In genomic region chr7:123735539-123735938, GRCh38 we compare ENCODE assay signal across 29 cellular contexts.
"Had no signal": no experiment of that assay in that cellular context is flagged by ENCODE, and none has a peak within 500 bp of the region (broad histone marks: within the 10 kb centered on the region; RNA-seq: fewer than 3 reads in every experiment).

No MANE protein-coding gene starts in this region.

- H3K36me3 ChIP-seq: cardiac muscle cell, WERI-Rb-1 had no signal

- H3K9ac ChIP-seq: KMS-11 had no signal

- H3K4me3 ChIP-seq: cardiac muscle cell, SJCRH30, SK-N-MC had no signal

- H3K4me1 ChIP-seq: SJCRH30 had no signal

- DNase-seq: activated CD4-positive, alpha-beta T cell treated with anti-CD3 and anti-CD28 coated beads, Interleukin-2, amount 10 ng/mL, durations not matched to agents 24 days and 14 days; activated CD4-positive, alpha-beta T cell treated with anti-CD3 and anti-CD28 coated beads, Interleukin-2, amount 50 U/mL, for 4 hours; activated CD8-positive, alpha-beta T cell treated with anti-CD3 and anti-CD28 coated beads for 36 hours; activated gamma-delta T cell treated with Interleukin-2 at 50 U/mL for 16 hours; activated naive CD4-positive, alpha-beta T cell treated with anti-CD3 and anti-CD28 coated beads, Interleukin-2, amount 10 ng/mL, durations not matched to agents 7 days and 5 days; activated naive CD8-positive, alpha-beta T cell treated with anti-CD3 and anti-CD28 coated beads for 36 hours; activated T-cell treated with anti-CD3 and anti-CD28 coated beads, Interleukin-2, amount 50 U/mL, for 1 hour; amniotic stem cell; aorta; NCI-H1092 treated with DMSO at 0.1 percent for 48 hours; NCI-H1417; NCI-H187; NCI-H2029 treated with DMSO at 0.1 percent for 48 hours; NCI-H2107; NCI-H2171; NCI-H510A; NCI-H526; NCI-H748 treated with DMSO at 0.1 percent for 48 hours; NK-92 treated with Interleukin-12 subunit alpha and Interleukin-12 subunit beta, amount 100 ng/mL, for 24 hours; OCI-M1; SHP77; SJCRH30; T1000; WERI-Rb-1 had no signal

- H3K27ac ChIP-seq: cardiac muscle cell, KMS-11, SJCRH30, SK-N-MC, WERI-Rb-1 had no signal

- H3K4me3 Mint-ChIP-seq: activated CD4-positive, alpha-beta T cell treated with anti-CD3 and anti-CD28 coated beads, Interleukin-2, amount 10 ng/mL, durations not matched to agents 24 days and 14 days; activated CD8-positive, alpha-beta T cell treated with anti-CD3 and anti-CD28 coated beads for 36 hours; activated naive CD4-positive, alpha-beta T cell treated with anti-CD3 and anti-CD28 coated beads, Interleukin-2, amount 10 ng/mL, durations not matched to agents 7 days and 5 days; activated naive CD8-positive, alpha-beta T cell treated with anti-CD3 and anti-CD28 coated beads for 36 hours; central memory CD8-positive, alpha-beta T cell had no signal

- ATAC-seq: activated CD8-positive, alpha-beta T cell treated with anti-CD3 and anti-CD28 coated beads for 36 hours had no signal

- H3K4me2 ChIP-seq: KMS-11 had no signal

- H3K27ac Mint-ChIP-seq: activated CD4-positive, alpha-beta T cell treated with anti-CD3 and anti-CD28 coated beads, Interleukin-2, amount 10 ng/mL, durations not matched to agents 24 days and 14 days; activated CD8-positive, alpha-beta T cell treated with anti-CD3 and anti-CD28 coated beads for 36 hours; activated naive CD4-positive, alpha-beta T cell treated with anti-CD3 and anti-CD28 coated beads, Interleukin-2, amount 10 ng/mL, durations not matched to agents 7 days and 5 days; activated naive CD8-positive, alpha-beta T cell treated with anti-CD3 and anti-CD28 coated beads for 36 hours; activated T-helper 2 cell treated with anti-CD3 and anti-CD28 coated beads, Interferon-gamma antibody, Interleukin-2, Interleukin-4, amounts not matched to agents 10 μg/mL and 5 μg/mL and 100 μg/mL, durations not matched to agents 14 hours and 24 hours and 36 hours had no signal

- H3K27me3 Mint-ChIP-seq: activated CD4-positive, alpha-beta T cell treated with anti-CD3 and anti-CD28 coated beads, Interleukin-2, amount 10 ng/mL, durations not matched to agents 24 days and 14 days; activated CD8-positive, alpha-beta T cell treated with anti-CD3 and anti-CD28 coated beads for 36 hours; activated naive CD4-positive, alpha-beta T cell treated with anti-CD3 and anti-CD28 coated beads, Interleukin-2, amount 10 ng/mL, durations not matched to agents 7 days and 5 days; activated naive CD8-positive, alpha-beta T cell treated with anti-CD3 and anti-CD28 coated beads for 36 hours; central memory CD8-positive, alpha-beta T cell had no signal

- H3K27me3 ChIP-seq: cardiac muscle cell, SJCRH30 had no signal
